Comparison of ENCODE assay signal across 18 cellular contexts in the genomic region with DNA sequence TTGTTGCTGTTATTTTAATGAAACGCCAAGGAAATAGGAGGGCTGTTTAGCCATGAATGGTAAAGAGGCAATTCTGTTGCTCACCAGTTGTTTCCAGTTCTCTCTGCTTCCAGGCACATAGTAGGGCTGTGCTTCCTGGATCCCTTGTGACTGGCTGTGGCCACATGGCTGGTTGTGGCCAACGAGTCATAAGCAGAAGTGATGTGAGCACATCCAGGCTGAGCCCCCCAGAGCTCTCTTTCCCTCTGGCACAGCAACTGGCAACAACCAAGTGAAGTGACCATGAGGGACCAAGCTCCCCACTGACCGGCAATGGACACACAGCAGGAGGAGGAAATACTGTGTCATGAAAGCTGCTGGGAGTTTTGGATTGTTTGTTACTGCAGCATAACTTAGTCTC. TPM values are rescaled to one million over a fixed set of nuclear protein-coding genes. Genes with fewer than 3 reads are reported as not detected.
"Had no signal": no experiment of that assay in that cellular context is flagged by ENCODE, and none has a peak within 500 bp of the region (broad histone marks: within the 10 kb centered on the region; RNA-seq: fewer than 3 reads in every experiment).

No MANE protein-coding gene starts in this region.

- H3K9me3 Mint-ChIP-seq: activated B cell treated with CpG ODN at 0.5 μM for 24 hours; activated CD4-positive, alpha-beta T cell treated with anti-CD3 and anti-CD28 coated beads, Interleukin-2, amount 10 ng/mL, durations not matched to agents 7 days and 5 days; activated naive CD4-positive, alpha-beta T cell treated with anti-CD3 and anti-CD28 coated beads, Interleukin-2, amount 10 ng/mL, durations not matched to agents 7 days and 5 days; activated T-helper 2 cell treated with anti-CD3 and anti-CD28 coated beads, Interferon-gamma antibody, Interleukin-2, Interleukin-4, amounts not matched to agents 10 μg/mL and 5 μg/mL and 100 μg/mL, durations not matched to agents 14 hours and 24 hours and 36 hours; nephron had no signal

- DNase-seq: activated B cell treated with CpG ODN at 0.5 μM for 24 hours; activated CD4-positive, alpha-beta T cell treated with anti-CD3 and anti-CD28 coated beads, Interleukin-2, amount 10 ng/mL, durations not matched to agents 7 days and 5 days; activated CD8-positive, alpha-beta memory T cell treated with anti-CD3 and anti-CD28 coated beads for 24 hours; activated naive CD4-positive, alpha-beta T cell treated with anti-CD3 and anti-CD28 coated beads, Interleukin-2, amount 10 ng/mL, durations not matched to agents 7 days and 5 days; activated T-cell treated with anti-CD3 and anti-CD28 coated beads for 4 hours; mesendoderm; stimulated activated CD4-positive, alpha-beta T cell treated with anti-CD3 and anti-CD28 coated beads, Interleukin-2, amount 100 ng/mL, for 48 hours; stimulated activated naive CD4-positive, alpha-beta T cell treated with Interleukin-2 at 50 U/mL for 16 hours; testis had no signal

- H3K27me3 ChIP-seq: testis, upper lobe of right lung had no signal

- H3K4me3 ChIP-seq: esophagus muscularis mucosa, psoas muscle, testis, upper lobe of right lung had no signal

- H3K4me1 Mint-ChIP-seq: activated CD4-positive, alpha-beta T cell treated with anti-CD3 and anti-CD28 coated beads, Interleukin-2, amount 10 ng/mL, durations not matched to agents 7 days and 5 days; activated naive CD4-positive, alpha-beta T cell treated with anti-CD3 and anti-CD28 coated beads, Interleukin-2, amount 10 ng/mL, durations not matched to agents 7 days and 5 days; nephron had no signal

- H3K9me3 ChIP-seq: esophagus muscularis mucosa, psoas muscle, testis, upper lobe of right lung had no signal

- H3K4me1 ChIP-seq: psoas muscle, upper lobe of right lung had no signal

- H3K36me3 Mint-ChIP-seq: activated naive CD4-positive, alpha-beta T cell treated with anti-CD3 and anti-CD28 coated beads, Interleukin-2, amount 10 ng/mL, durations not matched to agents 7 days and 5 days had no signal

- H3K27ac ChIP-seq: esophagus muscularis mucosa, psoas muscle, testis, upper lobe of right lung had no signal

- H3K4me3 Mint-ChIP-seq: activated B cell treated with CpG ODN at 0.5 μM for 24 hours; activated CD4-positive, alpha-beta T cell treated with anti-CD3 and anti-CD28 coated beads, Interleukin-2, amount 10 ng/mL, durations not matched to agents 7 days and 5 days; activated naive CD4-positive, alpha-beta T cell treated with anti-CD3 and anti-CD28 coated beads, Interleukin-2, amount 10 ng/mL, durations not matched to agents 7 days and 5 days; nephron had no signal

- H3K36me3 ChIP-seq: esophagus muscularis mucosa, upper lobe of right lung had no signal

- H3K27ac Mint-ChIP-seq: activated B cell treated with CpG ODN at 0.5 μM for 24 hours; activated CD4-positive, alpha-beta T cell treated with anti-CD3 and anti-CD28 coated beads, Interleukin-2, amount 10 ng/mL, durations not matched to agents 7 days and 5 days; activated naive CD4-positive, alpha-beta T cell treated with anti-CD3 and anti-CD28 coated beads, Interleukin-2, amount 10 ng/mL, durations not matched to agents 7 days and 5 days; activated T-helper 2 cell treated with anti-CD3 and anti-CD28 coated beads, Interferon-gamma antibody, Interleukin-2, Interleukin-4, amounts not matched to agents 10 μg/mL and 5 μg/mL and 100 μg/mL, durations not matched to agents 14 hours and 24 hours and 36 hours; nephron had no signal

- FAIRE-seq: endometrium, TTC549 had no signal

RNA-seq across cellular contexts. Expression of gene GRID1, which starts 10.3 kb away (rescaled TPM):
- total RNA-seq: activated B cell treated with CpG ODN at 0.5 μM for 24 hours; activated CD4-positive, alpha-beta T cell treated with anti-CD3 and anti-CD28 coated beads, Interleukin-2, amount 10 ng/mL, durations not matched to agents 7 days and 5 days; activated T-helper 2 cell treated with anti-CD3 and anti-CD28 coated beads, Interferon-gamma antibody, Interleukin-2, Interleukin-4, amounts not matched to agents 10 μg/mL and 5 μg/mL and 100 μg/mL, durations not matched to agents 14 hours and 24 hours and 36 hours; fibroblast of villous mesenchyme; T-helper 1 cell treated with Interleukin-12 subunit alpha and Interleukin-12 subunit beta and Interleukin-4 antibody, amounts not matched to agents 30 ng/mL and 1 ng/mL, for 36 hours had no signal
